In genomic region chr3:132394334-132394733, GRCh38 we compare ENCODE assay signal across 1 cellular context.
TF ChIP-seq lines count a peak whose summit lies in the region.

No MANE protein-coding gene starts in this region.

TF ChIP-seq in WTC11, 78 proteins besides CTCF, POLR2A, EP300 and RAD21 (continued from another document):
- no peak for TF ChIP-seq E2F1 (CRISPR knock-in tag; IDR thresholded peaks at IDR 0.05)
- no peak for TF ChIP-seq RORB (CRISPR knock-in tag; IDR thresholded peaks at IDR 0.05)
- no peak for TF ChIP-seq GABPB1 (CRISPR knock-in tag; IDR thresholded peaks at IDR 0.05)
- no peak for TF ChIP-seq USF1 (CRISPR knock-in tag; IDR thresholded peaks at IDR 0.05)
- no peak for TF ChIP-seq IRF2 (CRISPR knock-in tag; IDR thresholded peaks at IDR 0.05; ENCODE audit: borderline replicate concordance, low read depth)
- TF ChIP-seq TP53 (CRISPR knock-in tag; IDR thresholded peaks at IDR 0.05), result no peak
- TF ChIP-seq MLX (CRISPR knock-in tag; IDR thresholded peaks at IDR 0.05), result no peak
- TF ChIP-seq ZSCAN18 (CRISPR knock-in tag; IDR thresholded peaks at IDR 0.05), result no peak
- no peak for TF ChIP-seq PRRX2 (CRISPR knock-in tag; IDR thresholded peaks at IDR 0.05)
- no peak for TF ChIP-seq HMGA2 (CRISPR knock-in tag; IDR thresholded peaks at IDR 0.05)
- TF ChIP-seq ZMAT4 (CRISPR knock-in tag; IDR thresholded peaks at IDR 0.05), result no peak
- no peak for TF ChIP-seq ZNF232 (CRISPR knock-in tag; IDR thresholded peaks at IDR 0.05)
TF ChIP-seq in WTC11: peak in this region for 0.
